In genomic region chr6:120274547-120274946, GRCh38 we compare ENCODE assay signal across 16 cellular contexts.
DNase-seq lines count a peak whose midpoint lies in the region; ATAC-seq, FAIRE-seq and TF ChIP-seq lines count a peak whose summit lies in the region.
"Had no signal": no experiment of that assay in that cellular context is flagged by ENCODE, and none has a peak within 500 bp of the region (broad histone marks: within the 10 kb centered on the region; RNA-seq: fewer than 3 reads in every experiment).

No MANE protein-coding gene starts in this region.

- no peak overlapping the region for H3K27ac ChIP-seq in kidney (ENCODE audit: low read depth in 2 of 2, low read length in 2 of 2)
- H3K27ac ChIP-seq: psoas muscle had no signal

- DNase-seq in SIG-M5 treated with dmso at 0.1 percent for 504 hours (lab: John Stamatoyannopoulos, UW; ENCODE audit: unreplicated experiment) (peak; percentile 0), SIG-M5 (lab: John Stamatoyannopoulos, UW) (no peak), GM03348 (ENCODE audit: low spot score) (no peak), kidney (no peak), HEK293T (ENCODE audit: extremely low spot score) (no peak), cerebellar cortex (ENCODE audit: low spot score) (no peak)
- DNase-seq: activated gamma-delta T cell treated with Interleukin-2 at 50 U/mL for 16 hours; DMS153; erythroblast; midbrain; NCI-H524; psoas muscle; stimulated activated CD4-positive, alpha-beta T cell treated with anti-CD3 and anti-CD28 coated beads, Interleukin-4, amount 100 ng/mL, for 4 hours had no signal

- H3K36me3 ChIP-seq in kidney (ENCODE audit: control insufficient read depth in 1 of 2, insufficient read depth in 2 of 2, low read length in 2 of 2) = no peaks in the 10 kb centered on the region

- no peak for FAIRE-seq in kidney (lab: Jason Lieb, UNC)
- FAIRE-seq: A204.1 had no signal

- ATAC-seq in HG02763 (IDR thresholded peaks at IDR 0.05; ENCODE audit: unreplicated experiment) = peak; percentile 83
- peak; percentile 82 for ATAC-seq in HG03571 (IDR thresholded peaks at IDR 0.05; ENCODE audit: unreplicated experiment)

- no peak for TF ChIP-seq CTCF in kidney (IDR thresholded peaks at IDR 0.05; ENCODE audit: borderline replicate concordance, extremely low read depth, insufficient read depth)

- no peak overlapping the region for H3K9ac ChIP-seq in kidney (ENCODE audit: low read length in 2 of 2)

- H3K4me1 ChIP-seq in kidney (ENCODE audit: control insufficient read depth in 1 of 2, insufficient read depth in 1 of 2, low read depth in 1 of 2, low read length in 2 of 2) = no peaks in the 10 kb centered on the region
- H3K4me1 ChIP-seq: psoas muscle had no signal

- POLR2A ChIA-PET in HEK293T (lab: Yijun Ruan, JAX) = no interaction called here

- peaks cover 0 to 10% of the 10 kb centered on the region in 2 donors for H3K9me3 ChIP-seq in kidney (ENCODE audit: control insufficient read depth in 1 of 2, low read length in 2 of 2)

- no peak overlapping the region for H3K4me3 ChIP-seq in kidney (ENCODE audit: low read length in 2 of 2)
- H3K4me3 ChIP-seq: psoas muscle had no signal

- intact Hi-C loops in kidney (cut with DNase I) = no loop called here

- CTCF ChIA-PET in HEK293T (lab: Yijun Ruan, JAX) = no interaction called here

TF ChIP-seq in HEK293T, 16 proteins besides CTCF, POLR2A, EP300 and RAD21:
- TF ChIP-seq L3MBTL2 (conservative IDR thresholded peaks at IDR 0.05) = no peak
- TF ChIP-seq NFRKB (IDR thresholded peaks at IDR 0.05) = no peak
- no peak for TF ChIP-seq TARDBP (IDR thresholded peaks at IDR 0.05)
- no peak for TF ChIP-seq SUZ12 (IDR thresholded peaks at IDR 0.05)
- no peak for TF ChIP-seq FOXK2 (IDR thresholded peaks at IDR 0.05)
- no peak for TF ChIP-seq FOXA1 (IDR thresholded peaks at IDR 0.05)
- TF ChIP-seq ZNF384 (IDR thresholded peaks at IDR 0.05) = no peak
- no peak for TF ChIP-seq PKNOX1 (IDR thresholded peaks at IDR 0.05)
- TF ChIP-seq FOXM1 (IDR thresholded peaks at IDR 0.05; ENCODE audit: borderline replicate concordance) = no peak
- TF ChIP-seq ARNT (IDR thresholded peaks at IDR 0.05) = no peak
TF ChIP-seq in HEK293T: peak in this region for 0.
